Comparison of ENCODE assay signal across 1 cellular context in genomic region chr13:95833713-95834112, GRCh38.
TF ChIP-seq lines count a peak whose summit lies in the region.

No MANE protein-coding gene starts in this region.

TF ChIP-seq in IMR-90, 13 proteins besides CTCF, POLR2A, EP300 and RAD21 (continued from another document):
- TF ChIP-seq MAFK (IDR thresholded peaks at IDR 0.05; ENCODE audit: low read depth, low read length), result no peak
- TF ChIP-seq BHLHE40 (IDR thresholded peaks at IDR 0.05; ENCODE audit: low read depth, low read length), result no peak
- TF ChIP-seq MAZ (IDR thresholded peaks at IDR 0.05; ENCODE audit: borderline replicate concordance, low read depth, low read length), result no peak
- no peak for TF ChIP-seq RFX5 (IDR thresholded peaks at IDR 0.05; ENCODE audit: low read depth, low read length)
- TF ChIP-seq RCOR1 (IDR thresholded peaks at IDR 0.05; ENCODE audit: insufficient replicate concordance, low read length), result no peak
- no peak for TF ChIP-seq USF2 (IDR thresholded peaks at IDR 0.05; ENCODE audit: low read depth, low read length)
